Comparison of ENCODE assay signal across 1 cellular context in the genomic region with DNA sequence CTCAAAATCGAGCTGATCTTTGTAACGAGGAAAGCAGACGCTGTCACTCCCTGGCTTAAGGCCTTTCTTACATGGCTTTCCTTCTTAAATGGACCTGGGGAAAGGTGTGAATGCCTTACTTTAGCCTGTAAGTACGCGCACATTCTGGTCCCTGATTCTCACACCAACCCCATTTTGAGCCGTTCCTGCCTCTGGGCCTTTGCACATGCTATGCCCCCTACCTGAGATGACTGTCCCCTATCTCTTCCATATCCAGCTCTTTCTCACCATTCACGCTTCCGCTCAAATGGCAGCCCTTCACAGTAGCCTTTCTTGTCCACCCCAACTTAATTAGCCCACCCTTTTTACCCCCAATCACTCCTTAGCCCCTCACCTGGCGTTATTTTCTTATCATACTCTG.
TF ChIP-seq lines count a peak whose summit lies in the region.

No MANE protein-coding gene starts in this region.

TF ChIP-seq in K562, 482 proteins besides CTCF, POLR2A, EP300 and RAD21 (continued from another document):
- TF ChIP-seq, protein P1, sequence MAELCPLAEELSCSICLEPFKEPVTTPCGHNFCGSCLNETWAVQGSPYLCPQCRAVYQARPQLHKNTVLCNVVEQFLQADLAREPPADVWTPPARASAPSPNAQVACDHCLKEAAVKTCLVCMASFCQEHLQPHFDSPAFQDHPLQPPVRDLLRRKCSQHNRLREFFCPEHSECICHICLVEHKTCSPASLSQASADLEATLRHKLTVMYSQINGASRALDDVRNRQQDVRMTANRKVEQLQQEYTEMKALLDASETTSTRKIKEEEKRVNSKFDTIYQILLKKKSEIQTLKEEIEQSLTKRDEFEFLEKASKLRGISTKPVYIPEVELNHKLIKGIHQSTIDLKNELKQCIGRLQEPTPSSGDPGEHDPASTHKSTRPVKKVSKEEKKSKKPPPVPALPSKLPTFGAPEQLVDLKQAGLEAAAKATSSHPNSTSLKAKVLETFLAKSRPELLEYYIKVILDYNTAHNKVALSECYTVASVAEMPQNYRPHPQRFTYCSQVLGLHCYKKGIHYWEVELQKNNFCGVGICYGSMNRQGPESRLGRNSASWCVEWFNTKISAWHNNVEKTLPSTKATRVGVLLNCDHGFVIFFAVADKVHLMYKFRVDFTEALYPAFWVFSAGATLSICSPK (IDR thresholded peaks at IDR 0.05; ENCODE audit: borderline replicate concordance), result no peak
- TF ChIP-seq RBM25 (IDR thresholded peaks at IDR 0.05; ENCODE audit: low read depth, low read length, severe bottlenecking) (peak; percentile 78), BCOR (IDR thresholded peaks at IDR 0.05) (peak; percentile 74)
- TF ChIP-seq, protein P2, sequence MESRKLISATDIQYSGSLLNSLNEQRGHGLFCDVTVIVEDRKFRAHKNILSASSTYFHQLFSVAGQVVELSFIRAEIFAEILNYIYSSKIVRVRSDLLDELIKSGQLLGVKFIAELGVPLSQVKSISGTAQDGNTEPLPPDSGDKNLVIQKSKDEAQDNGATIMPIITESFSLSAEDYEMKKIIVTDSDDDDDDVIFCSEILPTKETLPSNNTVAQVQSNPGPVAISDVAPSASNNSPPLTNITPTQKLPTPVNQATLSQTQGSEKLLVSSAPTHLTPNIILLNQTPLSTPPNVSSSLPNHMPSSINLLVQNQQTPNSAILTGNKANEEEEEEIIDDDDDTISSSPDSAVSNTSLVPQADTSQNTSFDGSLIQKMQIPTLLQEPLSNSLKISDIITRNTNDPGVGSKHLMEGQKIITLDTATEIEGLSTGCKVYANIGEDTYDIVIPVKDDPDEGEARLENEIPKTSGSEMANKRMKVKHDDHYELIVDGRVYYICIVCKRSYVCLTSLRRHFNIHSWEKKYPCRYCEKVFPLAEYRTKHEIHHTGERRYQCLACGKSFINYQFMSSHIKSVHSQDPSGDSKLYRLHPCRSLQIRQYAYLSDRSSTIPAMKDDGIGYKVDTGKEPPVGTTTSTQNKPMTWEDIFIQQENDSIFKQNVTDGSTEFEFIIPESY (CRISPR knock-in tag; IDR thresholded peaks at IDR 0.05), result no peak
- TF ChIP-seq, protein P3, sequence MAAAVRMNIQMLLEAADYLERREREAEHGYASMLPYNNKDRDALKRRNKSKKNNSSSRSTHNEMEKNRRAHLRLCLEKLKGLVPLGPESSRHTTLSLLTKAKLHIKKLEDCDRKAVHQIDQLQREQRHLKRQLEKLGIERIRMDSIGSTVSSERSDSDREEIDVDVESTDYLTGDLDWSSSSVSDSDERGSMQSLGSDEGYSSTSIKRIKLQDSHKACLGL (CRISPR knock-in tag; IDR thresholded peaks at IDR 0.05; ENCODE audit: borderline replicate concordance, poor library complexity, severe bottlenecking), result no peak
